Comparison of ENCODE assay signal across 9 cellular contexts in genomic region chr10:125823663-125824251, GRCh38. TPM values are rescaled to one million over a fixed set of nuclear protein-coding genes. Genes with fewer than 3 reads are reported as not detected.
DNase-seq lines count a peak whose midpoint lies in the region; ATAC-seq, FAIRE-seq and TF ChIP-seq lines count a peak whose summit lies in the region.
"Had no signal": no experiment of that assay in that cellular context is flagged by ENCODE, and none has a peak within 500 bp of the region (broad histone marks: within the 10 kb centered on the region; RNA-seq: fewer than 3 reads in every experiment).

No MANE protein-coding gene starts in this region.

- no peak for TF ChIP-seq EP300 in K562 (IDR thresholded peaks at IDR 0.05; ENCODE audit: low read length)

- no peak overlapping the region for H3K27ac Mint-ChIP-seq in natural killer cell

- H3K9me3 ChIP-seq in K562 (replicated peaks; ENCODE audit: control insufficient read depth, insufficient read depth, low read depth, low read length) (no peaks in the 10 kb centered on the region), mesenchymal stem cell (ENCODE audit: control insufficient read depth, low read length) (no peaks in the 10 kb centered on the region)

- intact Hi-C loops in K562 (cut with micrococcal nuclease) (no loop called here), natural killer cell (cut with micrococcal nuclease) (loop anchor here (1.0 kb wide), 1 partner anchor 104 kb away; the partner anchor contains the start of gene EDRF1)

- H4K20me1 ChIP-seq in K562 (replicated peaks; ENCODE audit: control insufficient read depth, insufficient read depth, low read length): peaks cover 4% of the 10 kb centered on the region; the same call in 1 of the 2 replicates

- no peak overlapping the region for H3K14ac ChIP-seq in mesenchymal stem cell (ENCODE audit: low read length in 2 of 2)

- no peak for TF ChIP-seq POLR2A in K562 (conservative IDR thresholded peaks at IDR 0.05)

- CTCF ChIA-PET in K562 (lab: Yijun Ruan, JAX; ENCODE audit: low intra/inter-chr PET ratio): no interaction called here

- no peak overlapping the region for H3K4me3 Mint-ChIP-seq in natural killer cell
- H3K4me3 Mint-ChIP-seq: central memory CD8-positive, alpha-beta T cell had no signal

- peaks cover 11 to 33% of the 10 kb centered on the region in 2 donors for H3K4me1 Mint-ChIP-seq in natural killer cell

- POLR2A ChIA-PET in K562 (lab: Yijun Ruan, JAX): interaction anchor here (0.5 kb wide), 1 partner anchor 31 kb away, joined by 3 read pairs; no protein-coding TSS in a partner anchor

- no peak for FAIRE-seq in K562 (lab: Jason Lieb, UNC)

- in situ Hi-C loops in K562 (cut with MboI): no loop called here

- H3K27ac ChIP-seq in K562 (ENCODE audit: extremely low read depth, low read depth, low read length): peak overlapping the region; percentile 100
- H3K27ac ChIP-seq in mesenchymal stem cell (ENCODE audit: low read length, poor library complexity, severe bottlenecking): no peak overlapping the region

- peak overlapping the region; percentile 42 to 99 for H3K18ac ChIP-seq in mesenchymal stem cell (ENCODE audit: low read depth in 1 of 2, low read length in 2 of 2)

- H3K36me3 ChIP-seq in K562 (ENCODE audit: control insufficient read depth, insufficient read depth, low read length): peaks cover 48% of the 10 kb centered on the region
- peaks cover 3 to 28% of the 10 kb centered on the region in 2 experiments for H3K36me3 ChIP-seq in mesenchymal stem cell (ENCODE audit: control insufficient read depth in 1 of 2, insufficient read depth in 2 of 2, low read depth in 1 of 2, low read length in 2 of 2)

- H3K23ac ChIP-seq in mesenchymal stem cell (ENCODE audit: low read length in 2 of 2): peak overlapping the region in 1 of 2 experiments; percentile 81

- WGBS in K562 (ENCODE audit: insufficient coverage, low coverage, missing lambda C conversion rate): 1% methylated on average over 12 of the region's 20 CpGs
- under 1% methylated on average over 20 of the region's 20 CpGs for WGBS in mesenchymal stem cell

- H2BK15ac ChIP-seq in mesenchymal stem cell (ENCODE audit: low read depth, poor library complexity, severe bottlenecking): no peak overlapping the region

- no peaks in the 10 kb centered on the region for H3K27me3 ChIP-seq in K562 (ENCODE audit: control insufficient read depth in 2 of 2, insufficient read depth in 2 of 2, low read length in 2 of 2)
- no peaks in the 10 kb centered on the region for H3K27me3 ChIP-seq in mesenchymal stem cell (ENCODE audit: control insufficient read depth in 1 of 2, insufficient read depth in 1 of 2, low read length in 2 of 2)

- H3K4me2 ChIP-seq in K562 (ENCODE audit: insufficient read depth, low read length) (peak overlapping the region; percentile 72), mesenchymal stem cell (ENCODE audit: low read length, poor library complexity, severe bottlenecking) (peak overlapping the region; percentile 90)

- H3K79me1 ChIP-seq in mesenchymal stem cell (replicated peaks; ENCODE audit: low read length, poor library complexity, severe bottlenecking): peaks cover 26% of the 10 kb centered on the region

- peak overlapping the region; percentile 27 to 84 for H3K4ac ChIP-seq in mesenchymal stem cell (ENCODE audit: low read depth in 1 of 2, low read length in 2 of 2)

- no peaks in the 10 kb centered on the region for H3K9me3 Mint-ChIP-seq in natural killer cell
- H3K9me3 Mint-ChIP-seq: central memory CD8-positive, alpha-beta T cell had no signal

- TSS peak; percentile 73 for BruUV-seq in K562 (replicated peaks; lab: Mats Ljungman, UMichigan)

- no peak for TF ChIP-seq RAD21 in K562 (CRISPR knock-in tag; conservative IDR thresholded peaks at IDR 0.05 in 1 of 2, IDR thresholded peaks at IDR 0.05 in 1 of 2)

- peak overlapping the region; percentile 44 for H4K91ac ChIP-seq in mesenchymal stem cell (ENCODE audit: low read length)

- peak; percentile 32 for ATAC-seq in K562
- no peak for ATAC-seq in natural killer cell
- ATAC-seq in GM18858 (IDR thresholded peaks at IDR 0.05; ENCODE audit: unreplicated experiment): no peak

- DNase-seq in NCI-H82 (lab: John Stamatoyannopoulos, UW) (peak; percentile 38), NCI-H82 treated with DMSO at 0.1 percent for 48 hours (lab: John Stamatoyannopoulos, UW; ENCODE audit: unreplicated experiment) (no peak), LHCN-M2 (ENCODE audit: low read depth) (peak; percentile 16), K562 (ENCODE audit: extremely low read depth in 1 of 4, low spot score in 3 of 4) (peak in 1 of 4 experiments; percentile 31), mesenchymal stem cell (peak; percentile 27), natural killer cell (no peak), NCI-H1105 (lab: John Stamatoyannopoulos, UW) (no peak)

- H3K4me1 ChIP-seq in K562 (replicated peaks in 1 of 2; ENCODE audit: control insufficient read depth in 2 of 2, insufficient read depth in 2 of 2, low read length in 2 of 2) (peaks cover 11 to 38% of the 10 kb centered on the region in 2 experiments; a peak in 4 of 5 replicates), mesenchymal stem cell (ENCODE audit: control insufficient read depth, insufficient read depth, low read depth, low read length) (peaks cover 9% of the 10 kb centered on the region)

- H3K9ac ChIP-seq in K562 (ENCODE audit: insufficient read depth in 1 of 2, low read depth in 2 of 2, low read length in 2 of 2) (peak overlapping the region; percentile 95 to 98), mesenchymal stem cell (ENCODE audit: low read length) (peak overlapping the region; percentile 99)

- no peaks in the 10 kb centered on the region for H3K27me3 Mint-ChIP-seq in natural killer cell (ENCODE audit: low read depth in 2 of 2)
- H3K27me3 Mint-ChIP-seq: central memory CD8-positive, alpha-beta T cell had no signal

- peak overlapping the region; percentile 19 for H2AK5ac ChIP-seq in mesenchymal stem cell (ENCODE audit: low read length, severe bottlenecking)

- H4K8ac ChIP-seq in mesenchymal stem cell (ENCODE audit: low read length): peak overlapping the region; percentile 79

- TF ChIP-seq CTCF in K562 (IDR thresholded peaks at IDR 0.05 in 2 of 3, conservative IDR thresholded peaks at IDR 0.05 in 1 of 3; ENCODE audit: insufficient read depth in 2 of 3, low read depth in 1 of 3, low read length in 3 of 3): no peak
- TF ChIP-seq CTCF in natural killer cell (IDR thresholded peaks at IDR 0.05): no peak

- peak overlapping the region; percentile 84 for H3K4me3 ChIP-seq in K562
- H3K4me3 ChIP-seq in mesenchymal stem cell (ENCODE audit: insufficient read depth in 1 of 2, low read depth in 1 of 2, low read length in 2 of 2): peak overlapping the region; percentile 94 to 100

- H3K79me2 ChIP-seq in K562 (ENCODE audit: control insufficient read depth, insufficient read depth, low read length): peaks cover 87% of the 10 kb centered on the region

- peak overlapping the region; percentile 24 for H2BK5ac ChIP-seq in mesenchymal stem cell (ENCODE audit: low read depth, low read length, poor library complexity, severe bottlenecking)

- no peak overlapping the region for H2BK12ac ChIP-seq in mesenchymal stem cell (ENCODE audit: low read length in 2 of 2)

- H3K9me1 ChIP-seq in K562 (ENCODE audit: control insufficient read depth, insufficient read depth, low read length): peaks cover 5% of the 10 kb centered on the region

- H2AFZ ChIP-seq in K562 (ENCODE audit: low read depth, low read length) (peak overlapping the region; percentile 99), mesenchymal stem cell (ENCODE audit: low read depth, low read length) (peak overlapping the region; percentile 84)

- no peaks in the 10 kb centered on the region for H3K36me3 Mint-ChIP-seq in natural killer cell

- H2BK120ac ChIP-seq in mesenchymal stem cell (ENCODE audit: low read depth, low read length): no peak overlapping the region

RNA-seq across cellular contexts. Expression of gene BCCIP, which starts 0.4 kb away (rescaled TPM):
- total RNA-seq in LHCN-M2 (2014; rRNA removed): 66.9 and 68.1 TPM in 2 replicates
- 34.4 TPM for polyA plus RNA-seq in LHCN-M2 (2012)
- total RNA-seq in K562 (2011; cell fraction: chromatin; rRNA removed; ENCODE audit: low replicate concordance): 25.5 and 70.4 TPM in 2 replicates
- 19.0 and 19.3 TPM in 2 replicates for total RNA-seq in K562 (2011; cell fraction: nucleolus; rRNA removed)
- 39.4 and 41.1 TPM in 2 replicates for total RNA-seq in K562 (2011; cell fraction: nucleoplasm; rRNA removed)
- 95.1 and 113 TPM in 2 replicates for total RNA-seq in K562 (2014; rRNA removed)
- 163 and 182 TPM in 2 replicates for total RNA-seq in K562 (2014; rRNA removed; fragmentation: Illumina TruSeq; extraction: Trizol)
- total RNA-seq in K562 (2015; rRNA removed; fragmentation: Illumina TruSeq; extraction: Trizol): 126 and 145 TPM in 2 replicates
- 118 TPM in 2 replicates for total RNA-seq in K562 (2021)
- polyA plus RNA-seq in K562 (2011; rRNA removed): 84.5 and 134 TPM in 2 replicates
- polyA plus RNA-seq in K562 (2011; cell fraction: cytosol; rRNA removed): 15.5 and 31.5 TPM in 2 replicates
- polyA plus RNA-seq in K562 (2011; cell fraction: nucleus; rRNA removed): 21.5 and 29.9 TPM in 2 replicates
- 47.4 and 103 TPM in 2 replicates for polyA plus RNA-seq in K562 (2012)
- polyA plus RNA-seq in K562 (2014; fragmentation: Illumina TruSeq; extraction: Trizol): 151 and 183 TPM in 2 replicates
- 100 to 1,000 TPM; 169 to 204 TPM for polyA plus RNA-seq in K562 (2014; fragmentation: Nextera tagmentation; extraction: Ambion mirVana)
- 146 and 176 TPM in 2 replicates for polyA plus RNA-seq in K562 (2014; rRNA removed)
- polyA minus RNA-seq in K562 (2011; rRNA and poly(A)+ RNA removed): 76.7 and 84.5 TPM in 2 replicates
- 21.6 and 32.6 TPM in 2 replicates for polyA minus RNA-seq in K562 (2011; cell fraction: cytosol; rRNA and poly(A)+ RNA removed)
- polyA minus RNA-seq in K562 (2011; cell fraction: nucleus; rRNA and poly(A)+ RNA removed): 28.8 and 53.0 TPM in 2 replicates
- 44.6 TPM for polyA plus RNA-seq in mesenchymal stem cell (2013, experiment 1 of 2)
- 43.8 TPM for polyA plus RNA-seq in mesenchymal stem cell (2013, experiment 2 of 2)
- total RNA-seq in natural killer cell: 10 to 100 TPM; 39.3 to 48.2 (median 41.3) TPM

RNA-seq across cellular contexts. Expression of gene UROS, which starts 0.7 kb away (rescaled TPM):
- total RNA-seq in LHCN-M2 (2014; rRNA removed) (93.6 and 106 TPM in 2 replicates), K562 (2014; rRNA removed) (31.3 and 32.3 TPM in 2 replicates), K562 (2014; rRNA removed; fragmentation: Illumina TruSeq; extraction: Trizol) (34.6 and 38.2 TPM in 2 replicates), K562 (2015; rRNA removed; fragmentation: Illumina TruSeq; extraction: Trizol) (21.5 and 22.2 TPM in 2 replicates), K562 (2021) (31.9 and 32.8 TPM in 2 replicates), natural killer cell (10 to 100 TPM; 29.1 to 42.5 (median 35.2) TPM)
- polyA plus RNA-seq in LHCN-M2 (2012): 75.6 TPM
- total RNA-seq in K562 (2011; cell fraction: chromatin; rRNA removed; ENCODE audit: low replicate concordance): 96.8 and 104 TPM in 2 replicates
- total RNA-seq in K562 (2011; cell fraction: nucleolus; rRNA removed): 51.7 and 55.7 TPM in 2 replicates
- 66.6 and 87.0 TPM in 2 replicates for total RNA-seq in K562 (2011; cell fraction: nucleoplasm; rRNA removed)
- polyA plus RNA-seq in K562 (2011; rRNA removed) (28.8 and 39.1 TPM in 2 replicates), K562 (2014; fragmentation: Illumina TruSeq; extraction: Trizol) (32.1 and 34.6 TPM in 2 replicates), K562 (2014; fragmentation: Nextera tagmentation; extraction: Ambion mirVana) (1 to 10 TPM; 6.4 to 9.6 TPM), K562 (2014; rRNA removed) (32.8 and 34.5 TPM in 2 replicates)
- polyA plus RNA-seq in K562 (2011; cell fraction: cytosol; rRNA removed): 23.8 and 43.0 TPM in 2 replicates
- polyA plus RNA-seq in K562 (2011; cell fraction: nucleus; rRNA removed): 40.2 and 71.6 TPM in 2 replicates
- polyA plus RNA-seq in K562 (2012): 19.8 and 25.4 TPM in 2 replicates
- 27.2 and 36.0 TPM in 2 replicates for polyA minus RNA-seq in K562 (2011; rRNA and poly(A)+ RNA removed)
- polyA minus RNA-seq in K562 (2011; cell fraction: cytosol; rRNA and poly(A)+ RNA removed): 12.6 and 14.4 TPM in 2 replicates
- polyA minus RNA-seq in K562 (2011; cell fraction: nucleus; rRNA and poly(A)+ RNA removed): 29.9 and 31.3 TPM in 2 replicates
- polyA plus RNA-seq in mesenchymal stem cell (2013, experiment 1 of 2): 62.2 TPM
- 65.5 TPM for polyA plus RNA-seq in mesenchymal stem cell (2013, experiment 2 of 2)

RNA-seq across cellular contexts. Expression of gene MMP21, which starts 48.1 kb away (rescaled TPM):
- total RNA-seq in LHCN-M2 (2014; rRNA removed) (not detected in 2 replicates), K562 (2014; rRNA removed) (not detected in 2 replicates), K562 (2014; rRNA removed; fragmentation: Illumina TruSeq; extraction: Trizol) (not detected in 2 replicates), K562 (2015; rRNA removed; fragmentation: Illumina TruSeq; extraction: Trizol) (not detected in 2 replicates), K562 (2021) (not detected in 2 replicates), natural killer cell (under 1 TPM; 0.32 to 0.85 (median 0.35) TPM)
- not detected for polyA plus RNA-seq in LHCN-M2 (2012)
- total RNA-seq in K562 (2011; cell fraction: chromatin; rRNA removed; ENCODE audit: low replicate concordance): not detected in 2 replicates
- not detected in 2 replicates for total RNA-seq in K562 (2011; cell fraction: nucleolus; rRNA removed)
- total RNA-seq in K562 (2011; cell fraction: nucleoplasm; rRNA removed): not detected in 2 replicates
- polyA plus RNA-seq in K562 (2011; rRNA removed) (not detected in 2 replicates), K562 (2014; fragmentation: Illumina TruSeq; extraction: Trizol) (not detected in 2 replicates), K562 (2014; fragmentation: Nextera tagmentation; extraction: Ambion mirVana) (not detected), K562 (2014; rRNA removed) (not detected in 2 replicates)
- polyA plus RNA-seq in K562 (2011; cell fraction: cytosol; rRNA removed): not detected in 2 replicates
- not detected in 2 replicates for polyA plus RNA-seq in K562 (2011; cell fraction: nucleus; rRNA removed)
- not detected in 2 replicates for polyA plus RNA-seq in K562 (2012)
- polyA minus RNA-seq in K562 (2011; rRNA and poly(A)+ RNA removed): not detected in 2 replicates
- polyA minus RNA-seq in K562 (2011; cell fraction: cytosol; rRNA and poly(A)+ RNA removed): not detected in 2 replicates
- polyA minus RNA-seq in K562 (2011; cell fraction: nucleus; rRNA and poly(A)+ RNA removed): not detected in 2 replicates
- polyA plus RNA-seq in mesenchymal stem cell (2013, experiment 1 of 2): 0.01 TPM
- polyA plus RNA-seq in mesenchymal stem cell (2013, experiment 2 of 2): not detected

RNA-seq across cellular contexts. Expression of gene DHX32, which starts 57.3 kb away (rescaled TPM):
- total RNA-seq in LHCN-M2 (2014; rRNA removed): 37.4 and 38.7 TPM in 2 replicates
- polyA plus RNA-seq in LHCN-M2 (2012): 12.8 TPM
- total RNA-seq in K562 (2011; cell fraction: chromatin; rRNA removed; ENCODE audit: low replicate concordance): 9.7 and 17.2 TPM in 2 replicates
- total RNA-seq in K562 (2011; cell fraction: nucleolus; rRNA removed): 4.7 and 5.7 TPM in 2 replicates
- 7.6 and 8.1 TPM in 2 replicates for total RNA-seq in K562 (2011; cell fraction: nucleoplasm; rRNA removed)
- 14.8 and 15.8 TPM in 2 replicates for total RNA-seq in K562 (2014; rRNA removed)
- total RNA-seq in K562 (2014; rRNA removed; fragmentation: Illumina TruSeq; extraction: Trizol): 20.5 and 22.6 TPM in 2 replicates
- 16.5 and 17.5 TPM in 2 replicates for total RNA-seq in K562 (2015; rRNA removed; fragmentation: Illumina TruSeq; extraction: Trizol)
- total RNA-seq in K562 (2021): 20.2 and 21.7 TPM in 2 replicates
- 12.6 and 23.5 TPM in 2 replicates for polyA plus RNA-seq in K562 (2011; rRNA removed)
- 7.5 and 8.3 TPM in 2 replicates for polyA plus RNA-seq in K562 (2011; cell fraction: cytosol; rRNA removed)
- polyA plus RNA-seq in K562 (2011; cell fraction: nucleus; rRNA removed): 8.3 TPM in 2 replicates
- 13.4 and 14.5 TPM in 2 replicates for polyA plus RNA-seq in K562 (2012)
- 15.6 and 16.0 TPM in 2 replicates for polyA plus RNA-seq in K562 (2014; fragmentation: Illumina TruSeq; extraction: Trizol)
- polyA plus RNA-seq in K562 (2014; fragmentation: Nextera tagmentation; extraction: Ambion mirVana): 1 to 10 TPM; 5.8 to 6.2 TPM
- 12.9 and 18.0 TPM in 2 replicates for polyA plus RNA-seq in K562 (2014; rRNA removed)
- polyA minus RNA-seq in K562 (2011; rRNA and poly(A)+ RNA removed): 29.7 and 45.4 TPM in 2 replicates
- 11.9 and 12.0 TPM in 2 replicates for polyA minus RNA-seq in K562 (2011; cell fraction: cytosol; rRNA and poly(A)+ RNA removed)
- 6.8 and 7.8 TPM in 2 replicates for polyA minus RNA-seq in K562 (2011; cell fraction: nucleus; rRNA and poly(A)+ RNA removed)
- 42.4 TPM for polyA plus RNA-seq in mesenchymal stem cell (2013, experiment 1 of 2)
- 40.9 TPM for polyA plus RNA-seq in mesenchymal stem cell (2013, experiment 2 of 2)
- 10 to 100 TPM in 2 of 3 donors, 1 to 10 TPM in 1; 6.9 to 11.9 (median 10.9) TPM for total RNA-seq in natural killer cell

Comparison
In these comparisons a context has a peak if more than half of its experiments do, and no peak if none do; other contexts are left out.
1. DNase-seq: peak in NCI-H82 (single experiment), LHCN-M2 (single experiment) and mesenchymal stem cell (single experiment); none in NCI-H82 treated with DMSO at 0.1 percent for 48 hours (single experiment), natural killer cell (single experiment) and NCI-H1105 (single experiment).